In genomic region chr20:57323034-57323433, GRCh38 we compare ENCODE assay signal across 10 cellular contexts. TPM values are rescaled to one million over a fixed set of nuclear protein-coding genes. Genes with fewer than 3 reads are reported as not detected.
DNase-seq lines count a peak whose midpoint lies in the region; ATAC-seq and TF ChIP-seq lines count a peak whose summit lies in the region.
"Had no signal": no experiment of that assay in that cellular context is flagged by ENCODE, and none has a peak within 500 bp of the region (broad histone marks: within the 10 kb centered on the region; RNA-seq: fewer than 3 reads in every experiment).

No MANE protein-coding gene starts in this region.

- peak; percentile 89 for DNase-seq in A172 (ENCODE audit: low spot score)
- peak; percentile 19 for DNase-seq in GOT3 (lab: John Stamatoyannopoulos, UW)
- peak; percentile 83 for DNase-seq in WERI-Rb-1
- DNase-seq in kidney glomerular epithelial cell (lab: John Stamatoyannopoulos, UW): peak; percentile 89
- no peak for DNase-seq in SIG-M5 treated with dmso at 0.1 percent for 504 hours (lab: John Stamatoyannopoulos, UW; ENCODE audit: unreplicated experiment)
- no peak for DNase-seq in RKO (ENCODE audit: low spot score)
- DNase-seq: activated CD4-positive, alpha-beta T cell treated with anti-CD3 and anti-CD28 coated beads, Interleukin-2, amount 50 U/mL, for 48 hours; CD4-positive, CD25-positive, alpha-beta regulatory T cell had no signal

- H3K36me3 ChIP-seq in WERI-Rb-1: no peaks in the 10 kb centered on the region

- ATAC-seq in GM19023 (IDR thresholded peaks at IDR 0.05; ENCODE audit: unreplicated experiment) (no peak), HG03135 (IDR thresholded peaks at IDR 0.05; ENCODE audit: unreplicated experiment) (no peak)

- 0 out of 2 replicates have a peak overlapping the region, but pooled peaks have one; percentile 10 for H3K27ac ChIP-seq in WERI-Rb-1

- no peaks in the 10 kb centered on the region for H3K9me3 ChIP-seq in WERI-Rb-1 (ENCODE audit: severe bottlenecking)

- TF ChIP-seq CTCF in WERI-Rb-1 (IDR thresholded peaks at IDR 0.05; ENCODE audit: low read depth, low read length): no peak

- H3K27me3 ChIP-seq in WERI-Rb-1 (ENCODE audit: insufficient read depth, low read depth, severe bottlenecking): peaks cover 3% of the 10 kb centered on the region

- H3K4me3 ChIP-seq in WERI-Rb-1 (ENCODE audit: low read depth, low read length): no peak overlapping the region

RNA-seq across cellular contexts. Expression of gene SPO11, which starts 6.6 kb away (rescaled TPM):
- not detected in 2 replicates for total RNA-seq in A172 (2014; rRNA removed; shearing (Covaris generic))
- total RNA-seq: CD4-positive, CD25-positive, alpha-beta regulatory T cell had no signal

RNA-seq across cellular contexts. Expression of gene RAE1, which starts 28.0 kb away (rescaled TPM):
- 42.8 and 56.5 TPM in 2 replicates for total RNA-seq in A172 (2014; rRNA removed; shearing (Covaris generic))

RNA-seq across cellular contexts. Expression of gene BMP7, which starts 56.6 kb away (rescaled TPM):
- total RNA-seq in A172 (2014; rRNA removed; shearing (Covaris generic)): 7.8 and 10.2 TPM in 2 replicates
- total RNA-seq: CD4-positive, CD25-positive, alpha-beta regulatory T cell had no signal

Comparison
In these comparisons a context has a peak if more than half of its experiments do, and no peak if none do; other contexts are left out.
1. DNase-seq: peak in A172 (single experiment), GOT3 (single experiment), WERI-Rb-1 (single experiment) and kidney glomerular epithelial cell (single experiment); none in SIG-M5 treated with dmso at 0.1 percent for 504 hours (single experiment) and RKO (single experiment).